Comparison of ENCODE assay signal across 24 cellular contexts in genomic region chr4:3115637-3116300, GRCh38. TPM values are rescaled to one million over a fixed set of nuclear protein-coding genes. Genes with fewer than 3 reads are reported as not detected.
DNase-seq lines count a peak whose midpoint lies in the region; ATAC-seq and TF ChIP-seq lines count a peak whose summit lies in the region.
"Had no signal": no experiment of that assay in that cellular context is flagged by ENCODE, and none has a peak within 500 bp of the region (broad histone marks: within the 10 kb centered on the region; RNA-seq: fewer than 3 reads in every experiment).

No MANE protein-coding gene starts in this region.

- H3K14ac ChIP-seq in trophoblast cell (ENCODE audit: low read length) = no peak overlapping the region

- H3K36me3 ChIP-seq in esophagus muscularis mucosa (peaks cover 0 to 50% (median 31%) of the 10 kb centered on the region in 4 donors), trophoblast cell (ENCODE audit: control insufficient read depth in 1 of 2, insufficient read depth in 2 of 2, low read length in 2 of 2) (peaks cover 37 to 44% of the 10 kb centered on the region in 2 experiments)

- H4K8ac ChIP-seq in trophoblast cell (ENCODE audit: low read depth, low read length) = no peak overlapping the region

- H3K9me3 Mint-ChIP-seq in activated CD4-positive, alpha-beta T cell treated with anti-CD3 and anti-CD28 coated beads for 36 hours (ENCODE audit: low read depth) = no peaks in the 10 kb centered on the region
- H3K9me3 Mint-ChIP-seq: activated naive CD8-positive, alpha-beta T cell treated with anti-CD3 and anti-CD28 coated beads, Interleukin-2, amount 10 ng/mL, durations not matched to agents 7 days and 5 days; activated T-cell treated with anti-CD3 and anti-CD28 coated beads, Interleukin-2, amount 50 U/mL, for 24 hours; central memory CD8-positive, alpha-beta T cell; IgD-negative memory B cell had no signal

- peaks cover 43 to 97% (median 85%) of the 10 kb centered on the region in 4 donors for H3K4me1 ChIP-seq in esophagus muscularis mucosa
- H3K4me1 ChIP-seq in trophoblast cell (ENCODE audit: control insufficient read depth in 1 of 2, insufficient read depth in 2 of 2, low read length in 2 of 2) = no peaks in the 10 kb centered on the region
- H3K4me1 ChIP-seq: parathyroid adenoma had no signal

- intact Hi-C loops in esophagus muscularis mucosa (cut with DNase I) = no loop called here
- intact Hi-C loops in activated CD4-positive, alpha-beta T cell treated with anti-CD3 and anti-CD28 coated beads for 36 hours (cut with DNase I, micrococcal nuclease) = no loop called here

- DNase-seq in EH (ENCODE audit: low read depth) (peak; percentile 73), HK-2 (ENCODE audit: unreplicated experiment) (peak; percentile 26), esophagus muscularis mucosa (ENCODE audit: extremely low spot score) (no peak), trophoblast cell (peak; percentile 60 to 64), NCI-H69 (lab: John Stamatoyannopoulos, UW) (no peak), NCI-H748 (lab: John Stamatoyannopoulos, UW; ENCODE audit: unreplicated experiment) (no peak)
- DNase-seq in activated CD4-positive, alpha-beta T cell treated with anti-CD3 and anti-CD28 coated beads for 36 hours = no peak
- DNase-seq: activated naive CD8-positive, alpha-beta T cell treated with anti-CD3 and anti-CD28 coated beads, Interleukin-2, amount 10 ng/mL, durations not matched to agents 7 days and 5 days; activated T-cell treated with anti-CD3 and anti-CD28 coated beads, Interleukin-2, amount 50 U/mL, for 24 hours; effector memory CD4-positive, alpha-beta T cell; lower lobe of right lung; naive thymus-derived CD4-positive, alpha-beta T cell; NCI-H1048; NCI-H2107; SHP77 treated with DMSO at 0.1 percent for 48 hours; stimulated activated CD4-positive, alpha-beta T cell treated with anti-CD3 and anti-CD28 coated beads, Interleukin-12 subunit alpha, Interleukin-12 subunit beta, amount 100 ng/mL, for 4 hours; stimulated activated naive CD4-positive, alpha-beta T cell treated with Interleukin-2 at 50 U/mL for 16 hours; T-helper 9 cell had no signal

- H3K4me3 ChIP-seq in esophagus muscularis mucosa = no peak overlapping the region
- no peak overlapping the region for H3K4me3 ChIP-seq in trophoblast cell (ENCODE audit: low read depth, low read length)
- H3K4me3 ChIP-seq: lower lobe of right lung had no signal

- no peak overlapping the region for H3K9ac ChIP-seq in trophoblast cell (ENCODE audit: low read length)
- H3K9ac ChIP-seq: parathyroid adenoma had no signal

- no peak overlapping the region for H4K12ac ChIP-seq in trophoblast cell (ENCODE audit: low read depth, low read length)

- no peak overlapping the region for H2BK5ac ChIP-seq in trophoblast cell (ENCODE audit: low read depth, low read length, poor library complexity)

- H3K4me2 ChIP-seq in trophoblast cell (ENCODE audit: low read length) = no peak overlapping the region

- no peak overlapping the region for H4K91ac ChIP-seq in trophoblast cell (ENCODE audit: low read depth, low read length)

- POLR2A ChIA-PET in activated CD4-positive, alpha-beta T cell treated with anti-CD3 and anti-CD28 coated beads for 36 hours (lab: Charles Lee) = interaction anchor here (0.6 to 0.8 kb wide), 2 partner anchors 43 to 86 kb away, joined by 3 read pairs; no protein-coding TSS in a partner anchor

- H3K4me3 Mint-ChIP-seq in activated CD4-positive, alpha-beta T cell treated with anti-CD3 and anti-CD28 coated beads for 36 hours = no peak overlapping the region
- H3K4me3 Mint-ChIP-seq: activated naive CD8-positive, alpha-beta T cell treated with anti-CD3 and anti-CD28 coated beads, Interleukin-2, amount 10 ng/mL, durations not matched to agents 7 days and 5 days; activated T-cell treated with anti-CD3 and anti-CD28 coated beads, Interleukin-2, amount 50 U/mL, for 24 hours; central memory CD8-positive, alpha-beta T cell; naive thymus-derived CD4-positive, alpha-beta T cell had no signal

- CTCF ChIA-PET in activated CD4-positive, alpha-beta T cell treated with anti-CD3 and anti-CD28 coated beads for 36 hours (lab: Charles Lee) = no interaction called here

- H3K9me3 ChIP-seq in esophagus muscularis mucosa (no peaks in the 10 kb centered on the region), trophoblast cell (ENCODE audit: insufficient read depth, low read depth, low read length) (peaks cover 7% of the 10 kb centered on the region)
- H3K9me3 ChIP-seq: lower lobe of right lung had no signal

- H3K4ac ChIP-seq in trophoblast cell (ENCODE audit: low read depth, low read length) = no peak overlapping the region

- H2BK12ac ChIP-seq in trophoblast cell (ENCODE audit: low read length) = no peak overlapping the region

- no peak for TF ChIP-seq EP300 in esophagus muscularis mucosa (IDR thresholded peaks at IDR 0.05)

- peaks cover 30% of the 10 kb centered on the region for H3K36me3 Mint-ChIP-seq in activated CD4-positive, alpha-beta T cell treated with anti-CD3 and anti-CD28 coated beads for 36 hours (ENCODE audit: low read depth)

- peak overlapping the region; percentile 70 to 79 (median 74) for H3K27ac ChIP-seq in esophagus muscularis mucosa (replicated peaks in 1 of 4)
- H3K27ac ChIP-seq in trophoblast cell (ENCODE audit: low read depth, low read length) = no peak overlapping the region
- H3K27ac ChIP-seq: C4-2B, lower lobe of right lung, parathyroid adenoma had no signal

- peaks cover 4% of the 10 kb centered on the region for H3K4me1 Mint-ChIP-seq in activated CD4-positive, alpha-beta T cell treated with anti-CD3 and anti-CD28 coated beads for 36 hours
- H3K4me1 Mint-ChIP-seq: activated naive CD8-positive, alpha-beta T cell treated with anti-CD3 and anti-CD28 coated beads, Interleukin-2, amount 10 ng/mL, durations not matched to agents 7 days and 5 days; IgD-negative memory B cell had no signal

- H2AK5ac ChIP-seq in trophoblast cell (ENCODE audit: low read length) = no peak overlapping the region

- no peak overlapping the region for H3K23ac ChIP-seq in trophoblast cell (ENCODE audit: low read length)

- H3K79me1 ChIP-seq in trophoblast cell (ENCODE audit: low read length) = no peaks in the 10 kb centered on the region

- ATAC-seq in activated CD4-positive, alpha-beta T cell treated with anti-CD3 and anti-CD28 coated beads for 36 hours = no peak
- ATAC-seq in HG03439 (IDR thresholded peaks at IDR 0.05; ENCODE audit: unreplicated experiment) = no peak
- ATAC-seq: lower lobe of right lung; naive thymus-derived CD4-positive, alpha-beta T cell had no signal

- H2AFZ ChIP-seq in trophoblast cell (ENCODE audit: insufficient read depth, low read length, poor library complexity) = no peak overlapping the region
- H2AFZ ChIP-seq: parathyroid adenoma had no signal

- WGBS in esophagus muscularis mucosa = 65% methylated on average over 15 of the region's 15 CpGs
- no CpG with 5 or more reads among the region's 15 CpGs for WGBS in trophoblast cell (ENCODE audit: extremely low coverage, insufficient coverage, insufficient read length)

- H3K27ac Mint-ChIP-seq in activated CD4-positive, alpha-beta T cell treated with anti-CD3 and anti-CD28 coated beads for 36 hours = no peak overlapping the region
- H3K27ac Mint-ChIP-seq: activated naive CD8-positive, alpha-beta T cell treated with anti-CD3 and anti-CD28 coated beads, Interleukin-2, amount 10 ng/mL, durations not matched to agents 7 days and 5 days; activated T-cell treated with anti-CD3 and anti-CD28 coated beads, Interleukin-2, amount 50 U/mL, for 24 hours had no signal

- no peaks in the 10 kb centered on the region for H3K27me3 Mint-ChIP-seq in activated CD4-positive, alpha-beta T cell treated with anti-CD3 and anti-CD28 coated beads for 36 hours
- H3K27me3 Mint-ChIP-seq: activated naive CD8-positive, alpha-beta T cell treated with anti-CD3 and anti-CD28 coated beads, Interleukin-2, amount 10 ng/mL, durations not matched to agents 7 days and 5 days; activated T-cell treated with anti-CD3 and anti-CD28 coated beads, Interleukin-2, amount 50 U/mL, for 24 hours; central memory CD8-positive, alpha-beta T cell; IgD-negative memory B cell; naive thymus-derived CD4-positive, alpha-beta T cell had no signal

- no peak overlapping the region for H3K18ac ChIP-seq in trophoblast cell (ENCODE audit: low read length)

- no peak for TF ChIP-seq CTCF in esophagus muscularis mucosa (IDR thresholded peaks at IDR 0.05)

- H3K79me2 ChIP-seq in trophoblast cell (ENCODE audit: control insufficient read depth, insufficient read depth, low read length, poor library complexity) = no peaks in the 10 kb centered on the region
- H3K79me2 ChIP-seq: parathyroid adenoma had no signal

- no peak overlapping the region for H2BK120ac ChIP-seq in trophoblast cell (ENCODE audit: insufficient read depth, low read length, poor library complexity)

- no peak for TF ChIP-seq POLR2A in esophagus muscularis mucosa (IDR thresholded peaks at IDR 0.05; ENCODE audit: low read depth)

- H3K27me3 ChIP-seq in esophagus muscularis mucosa (no peaks in the 10 kb centered on the region), trophoblast cell (ENCODE audit: insufficient read depth, low read length) (no peaks in the 10 kb centered on the region)

RNA-seq across cellular contexts. Expression of gene HTT, which starts 41.3 kb away (rescaled TPM):
- 10 to 100 TPM; 30.2 to 65.7 (median 49.3) TPM for total RNA-seq in esophagus muscularis mucosa
- 27.4 and 27.8 TPM in 2 replicates for polyA plus RNA-seq in trophoblast cell (2013)
- total RNA-seq in activated CD4-positive, alpha-beta T cell treated with anti-CD3 and anti-CD28 coated beads for 36 hours = 100 to 1,000 TPM in 1 of 2 experiments, 10 to 100 TPM in 1; 80.1 to 127 TPM

RNA-seq across cellular contexts. Expression of gene HTT-AS, which starts 41.4 kb away (rescaled TPM):
- not detected for total RNA-seq in esophagus muscularis mucosa
- not detected in 2 replicates for polyA plus RNA-seq in trophoblast cell (2013)
- total RNA-seq in activated CD4-positive, alpha-beta T cell treated with anti-CD3 and anti-CD28 coated beads for 36 hours = not detected
- total RNA-seq: activated naive CD8-positive, alpha-beta T cell treated with anti-CD3 and anti-CD28 coated beads, Interleukin-2, amount 10 ng/mL, durations not matched to agents 7 days and 5 days; lower lobe of right lung; naive thymus-derived CD4-positive, alpha-beta T cell; ureter had no signal
- polyA plus RNA-seq: IgD-negative memory B cell; naive thymus-derived CD4-positive, alpha-beta T cell had no signal

Comparison
In these comparisons a context has a peak if more than half of its experiments do, and no peak if none do; other contexts are left out.
1. DNase-seq: peak in EH (single experiment), HK-2 (single experiment) and trophoblast cell (2 of 2); none in esophagus muscularis mucosa (single experiment), activated CD4-positive, alpha-beta T cell treated with anti-CD3 and anti-CD28 coated beads for 36 hours (single experiment), NCI-H69 (single experiment) and NCI-H748 (single experiment).